12 cellular contexts compared by ENCODE assay signal in genomic region chr5:65970481-65971367, GRCh38. TPM values are rescaled to one million over a fixed set of nuclear protein-coding genes. Genes with fewer than 3 reads are reported as not detected.
DNase-seq lines count a peak whose midpoint lies in the region; ATAC-seq and FAIRE-seq lines count a peak whose summit lies in the region.
"Had no signal": no experiment of that assay in that cellular context is flagged by ENCODE, and none has a peak within 500 bp of the region (broad histone marks: within the 10 kb centered on the region; RNA-seq: fewer than 3 reads in every experiment).

No MANE protein-coding gene starts in this region.

- H3K9me3 ChIP-seq in CD4-positive, CD25-positive, alpha-beta regulatory T cell (ENCODE audit: control insufficient read depth in 2 of 2, low read length in 2 of 2), result no peaks in the 10 kb centered on the region
- no peaks in the 10 kb centered on the region for H3K9me3 ChIP-seq in T-helper 17 cell (ENCODE audit: control insufficient read depth, low read length, poor library complexity, severe bottlenecking)

- peaks cover 9% of the 10 kb centered on the region for H3K27me3 Mint-ChIP-seq in CD4-positive, CD25-positive, alpha-beta regulatory T cell
- H3K27me3 Mint-ChIP-seq in T-helper 17 cell (no peaks in the 10 kb centered on the region), naive B cell (no peaks in the 10 kb centered on the region)
- H3K27me3 Mint-ChIP-seq: dendritic cell treated with granulocyte-macrophage colony-stimulating factor and Interleukin-4, amounts not matched to agents 40 ng/mL and 50 ng/mL, for 4 days had no signal

- H3K27ac ChIP-seq in CD4-positive, CD25-positive, alpha-beta regulatory T cell (ENCODE audit: insufficient read depth, low read length, poor library complexity, severe bottlenecking), result peak overlapping the region; percentile 38

- H3K4me1 ChIP-seq in CD4-positive, CD25-positive, alpha-beta regulatory T cell (ENCODE audit: control insufficient read depth, insufficient read depth, low read length, poor library complexity, severe bottlenecking), result peaks cover 39% of the 10 kb centered on the region

- H3K4me1 Mint-ChIP-seq in CD4-positive, CD25-positive, alpha-beta regulatory T cell, result peaks cover 54 to 81% (median 58%) of the 10 kb centered on the region in 4 donors
- H3K4me1 Mint-ChIP-seq in T-helper 17 cell (peaks cover 53% of the 10 kb centered on the region), naive B cell (peaks cover 50 to 75% (median 58%) of the 10 kb centered on the region in 3 donors)

- H3K36me3 ChIP-seq in CD4-positive, CD25-positive, alpha-beta regulatory T cell (ENCODE audit: control insufficient read depth, insufficient read depth, low read length), result no peaks in the 10 kb centered on the region

- H3K4me3 ChIP-seq in CD4-positive, CD25-positive, alpha-beta regulatory T cell (ENCODE audit: low read depth, low read length), result peak overlapping the region; percentile 45

- peak overlapping the region; percentile 3 to 66 (median 34) for H3K4me3 Mint-ChIP-seq in CD4-positive, CD25-positive, alpha-beta regulatory T cell
- H3K4me3 Mint-ChIP-seq in T-helper 17 cell (peak overlapping the region; percentile 68), naive B cell (peak overlapping the region in 4 of 8 donors; percentile 5 to 36 (median 14))
- H3K4me3 Mint-ChIP-seq: CD14-positive monocyte; dendritic cell treated with granulocyte-macrophage colony-stimulating factor and Interleukin-4, amounts not matched to agents 40 ng/mL and 50 ng/mL, for 4 days had no signal

- peaks cover 0 to under 1% (median 0%) of the 10 kb centered on the region in 7 donors for H3K9me3 Mint-ChIP-seq in CD4-positive, CD25-positive, alpha-beta regulatory T cell
- peaks cover 0 to 3% (median 0%) of the 10 kb centered on the region in 7 donors for H3K9me3 Mint-ChIP-seq in naive B cell
- H3K9me3 Mint-ChIP-seq: dendritic cell treated with granulocyte-macrophage colony-stimulating factor and Interleukin-4, amounts not matched to agents 40 ng/mL and 50 ng/mL, for 4 days had no signal

- DNase-seq in CD4-positive, CD25-positive, alpha-beta regulatory T cell, result no peak
- DNase-seq in GM19239 (ENCODE audit: insufficient read length, low spot score) (no peak), T-helper 17 cell (no peak), naive B cell (no peak), UCSD-AML1 (lab: John Stamatoyannopoulos, UW; ENCODE audit: unreplicated experiment) (no peak), dedifferentiated amniotic fluid mesenchymal stem cell (ENCODE audit: extremely low spot score) (no peak)
- no peak for DNase-seq in stimulated activated CD4-positive, alpha-beta T cell treated with anti-CD3 and anti-CD28 coated beads, Interleukin-1b, Interleukin-23, amount 100 ng/mL, for 48 hours
- DNase-seq: NCI-H2171 had no signal

- no peak for ATAC-seq in CD4-positive, CD25-positive, alpha-beta regulatory T cell (ENCODE audit: low read depth in 2 of 2)
- no peak for ATAC-seq in T-helper 17 cell
- no peak for ATAC-seq in naive B cell (ENCODE audit: low read depth in 2 of 2)
- no peak for ATAC-seq in HG03521 (IDR thresholded peaks at IDR 0.05; ENCODE audit: unreplicated experiment)
- ATAC-seq: sciatic nerve had no signal

- no peaks in the 10 kb centered on the region for H3K27me3 ChIP-seq in CD4-positive, CD25-positive, alpha-beta regulatory T cell (ENCODE audit: control insufficient read depth, insufficient read depth, low read length)

- H3K27ac Mint-ChIP-seq in CD4-positive, CD25-positive, alpha-beta regulatory T cell, result peak overlapping the region; percentile 47 to 95 (median 87)
- H3K27ac Mint-ChIP-seq in T-helper 17 cell (peak overlapping the region; percentile 88), naive B cell (peak overlapping the region in 5 of 6 donors; percentile 6 to 56 (median 52))
- H3K27ac Mint-ChIP-seq: dendritic cell treated with granulocyte-macrophage colony-stimulating factor and Interleukin-4, amounts not matched to agents 40 ng/mL and 50 ng/mL, for 4 days had no signal

- FAIRE-seq in GM19239 (lab: Jason Lieb, UNC), result peak; percentile 49

- peaks cover 21% of the 10 kb centered on the region for H3K36me3 Mint-ChIP-seq in CD4-positive, CD25-positive, alpha-beta regulatory T cell
- H3K36me3 Mint-ChIP-seq in T-helper 17 cell (ENCODE audit: low read depth) (peaks cover 8% of the 10 kb centered on the region), naive B cell (peaks cover 5% of the 10 kb centered on the region in 2 donors)

RNA-seq across cellular contexts. Expression of gene ERBIN, which starts 44.3 kb away (rescaled TPM):
- 114 TPM for total RNA-seq in CD4-positive, CD25-positive, alpha-beta regulatory T cell
- polyA plus RNA-seq in CD4-positive, CD25-positive, alpha-beta regulatory T cell, result 10 to 100 TPM; 21.5 to 58.2 (median 38.8) TPM
- total RNA-seq in T-helper 17 cell, result 10 to 100 TPM; 96.2 to 98.6 TPM
- 10 to 100 TPM; 18.4 to 57.6 (median 41.4) TPM for polyA plus RNA-seq in naive B cell (ENCODE audit: low read depth in 6 of 6)
